22 cellular contexts compared by ENCODE assay signal in genomic region chr12:133105620-133106019, GRCh38.
DNase-seq lines count a peak whose midpoint lies in the region; ATAC-seq and TF ChIP-seq lines count a peak whose summit lies in the region.
"Had no signal": no experiment of that assay in that cellular context is flagged by ENCODE, and none has a peak within 500 bp of the region (broad histone marks: within the 10 kb centered on the region; RNA-seq: fewer than 3 reads in every experiment).

No MANE protein-coding gene starts in this region.

- peak overlapping the region; percentile 41 for H3K27ac Mint-ChIP-seq in stimulated activated naive CD8-positive, alpha-beta T cell treated with anti-CD3 and anti-CD28 coated beads, Interleukin-15, Interleukin-2, amounts not matched to agents 100 ng/mL and 50 ng/mL, for 24 hours
- no peak overlapping the region for H3K27ac Mint-ChIP-seq in stimulated activated naive CD8-positive, alpha-beta T cell treated with anti-CD3 and anti-CD28 coated beads, Interleukin-15, amount 100 ng/mL, for 72 hours
- H3K27ac Mint-ChIP-seq: activated CD4-positive, alpha-beta T cell treated with anti-CD3 and anti-CD28 coated beads, Interleukin-2, amount 10 ng/mL, durations not matched to agents 7 days and 5 days; activated naive CD8-positive, alpha-beta T cell treated with anti-CD3 and anti-CD28 coated beads, Interleukin-2, amount 10 ng/mL, durations not matched to agents 7 days and 5 days; nephron progenitor cell had no signal

- no peak overlapping the region for H3K4me3 Mint-ChIP-seq in stimulated activated naive CD8-positive, alpha-beta T cell treated with anti-CD3 and anti-CD28 coated beads, Interleukin-15, Interleukin-2, amounts not matched to agents 100 ng/mL and 50 ng/mL, for 24 hours
- no peak overlapping the region for H3K4me3 Mint-ChIP-seq in stimulated activated naive CD8-positive, alpha-beta T cell treated with anti-CD3 and anti-CD28 coated beads, Interleukin-15, amount 100 ng/mL, for 72 hours
- H3K4me3 Mint-ChIP-seq: activated CD4-positive, alpha-beta T cell treated with anti-CD3 and anti-CD28 coated beads, Interleukin-2, amount 10 ng/mL, durations not matched to agents 7 days and 5 days; activated naive CD8-positive, alpha-beta T cell treated with anti-CD3 and anti-CD28 coated beads, Interleukin-2, amount 10 ng/mL, durations not matched to agents 7 days and 5 days; nephron progenitor cell had no signal

- H3K4me3 ChIP-seq in astrocyte of the spinal cord (ENCODE audit: low read depth, low read length) (no peak overlapping the region), iPS-20b (ENCODE audit: low read length) (peak overlapping the region; percentile 12; the same call in 1 of the 2 replicates)
- H3K4me3 ChIP-seq: gastroesophageal sphincter, SK-N-MC, stomach, vagina had no signal

- H3K27me3 ChIP-seq in iPS-20b (ENCODE audit: insufficient read depth, low read length): no peaks in the 10 kb centered on the region
- H3K27me3 ChIP-seq: gastroesophageal sphincter, stomach, vagina had no signal

- H3K9me3 ChIP-seq in iPS-20b (ENCODE audit: insufficient read depth, low read depth, low read length): peaks cover 97% of the 10 kb centered on the region

- H3K9me3 Mint-ChIP-seq in stimulated activated naive CD8-positive, alpha-beta T cell treated with anti-CD3 and anti-CD28 coated beads, Interleukin-15, Interleukin-2, amounts not matched to agents 100 ng/mL and 50 ng/mL, for 24 hours: peaks cover 55% of the 10 kb centered on the region
- peaks cover 71 to 75% of the 10 kb centered on the region in 2 donors for H3K9me3 Mint-ChIP-seq in stimulated activated naive CD8-positive, alpha-beta T cell treated with anti-CD3 and anti-CD28 coated beads, Interleukin-15, amount 100 ng/mL, for 72 hours
- H3K9me3 Mint-ChIP-seq: nephron progenitor cell had no signal

- peaks cover 78% of the 10 kb centered on the region for H3K36me3 ChIP-seq in iPS-20b (ENCODE audit: insufficient read depth, low read depth, low read length)

- H3K27me3 Mint-ChIP-seq in stimulated activated naive CD8-positive, alpha-beta T cell treated with anti-CD3 and anti-CD28 coated beads, Interleukin-15, Interleukin-2, amounts not matched to agents 100 ng/mL and 50 ng/mL, for 24 hours: no peaks in the 10 kb centered on the region
- no peaks in the 10 kb centered on the region for H3K27me3 Mint-ChIP-seq in stimulated activated naive CD8-positive, alpha-beta T cell treated with anti-CD3 and anti-CD28 coated beads, Interleukin-15, amount 100 ng/mL, for 72 hours
- H3K27me3 Mint-ChIP-seq: activated CD4-positive, alpha-beta T cell treated with anti-CD3 and anti-CD28 coated beads, Interleukin-2, amount 10 ng/mL, durations not matched to agents 7 days and 5 days; activated naive CD8-positive, alpha-beta T cell treated with anti-CD3 and anti-CD28 coated beads, Interleukin-2, amount 10 ng/mL, durations not matched to agents 7 days and 5 days had no signal

- H3K9ac ChIP-seq in iPS-20b (ENCODE audit: low read depth, low read length): no peak overlapping the region

- in situ Hi-C loops in astrocyte of the spinal cord (cut with HindIII; ENCODE audit: low sequenced_read_pairs): no loop called here

- no peak for ATAC-seq in stimulated activated naive CD8-positive, alpha-beta T cell treated with anti-CD3 and anti-CD28 coated beads, Interleukin-15, amount 100 ng/mL, for 72 hours
- ATAC-seq in HG03025 (IDR thresholded peaks at IDR 0.05; ENCODE audit: low FRiP score, unreplicated experiment): no peak
- ATAC-seq: gastroesophageal sphincter had no signal

- no peak for DNase-seq in stimulated activated naive CD8-positive, alpha-beta T cell treated with anti-CD3 and anti-CD28 coated beads, Interleukin-15, amount 100 ng/mL, for 72 hours
- DNase-seq in astrocyte of the spinal cord (ENCODE audit: low read depth, low spot score): peak; percentile 24
- no peak for DNase-seq in inferior parietal cortex (ENCODE audit: extremely low spot score)
- no peak for DNase-seq in GOT3 (lab: John Stamatoyannopoulos, UW)
- DNase-seq in anterior cingulate cortex (lab: John Stamatoyannopoulos, UW): no peak
- DNase-seq: activated CD4-positive, alpha-beta T cell treated with anti-CD3 and anti-CD28 coated beads, Interleukin-2, amount 10 ng/mL, durations not matched to agents 7 days and 5 days; activated naive CD8-positive, alpha-beta T cell treated with anti-CD3 and anti-CD28 coated beads, Interleukin-2, amount 10 ng/mL, durations not matched to agents 7 days and 5 days; activated T-cell treated with anti-CD3 and anti-CD28 coated beads for 4 hours; COR-L47; GDM1; MM.1S; NCI-H2029 treated with DMSO at 0.1 percent for 48 hours; NCI-H526 treated with DMSO at 0.1 percent for 48 hours; nephron progenitor cell; stimulated activated CD4-positive, alpha-beta T cell treated with anti-CD3 and anti-CD28 coated beads, Interleukin-15, amount 100 ng/mL, for 24 hours; stomach had no signal

- no peaks in the 10 kb centered on the region for H3K4me1 ChIP-seq in iPS-20b (ENCODE audit: insufficient read depth, low read length)
- H3K4me1 ChIP-seq: gastroesophageal sphincter, stomach, vagina had no signal

- TF ChIP-seq CTCF in astrocyte of the spinal cord (IDR thresholded peaks at IDR 0.05; ENCODE audit: low read depth, low read length): no peak

- no peaks in the 10 kb centered on the region for H3K4me1 Mint-ChIP-seq in stimulated activated naive CD8-positive, alpha-beta T cell treated with anti-CD3 and anti-CD28 coated beads, Interleukin-15, Interleukin-2, amounts not matched to agents 100 ng/mL and 50 ng/mL, for 24 hours (ENCODE audit: low read depth)
- no peaks in the 10 kb centered on the region for H3K4me1 Mint-ChIP-seq in stimulated activated naive CD8-positive, alpha-beta T cell treated with anti-CD3 and anti-CD28 coated beads, Interleukin-15, amount 100 ng/mL, for 72 hours
- H3K4me1 Mint-ChIP-seq: activated CD4-positive, alpha-beta T cell treated with anti-CD3 and anti-CD28 coated beads, Interleukin-2, amount 10 ng/mL, durations not matched to agents 7 days and 5 days; activated naive CD8-positive, alpha-beta T cell treated with anti-CD3 and anti-CD28 coated beads, Interleukin-2, amount 10 ng/mL, durations not matched to agents 7 days and 5 days; nephron progenitor cell had no signal

- H3K36me3 Mint-ChIP-seq in stimulated activated naive CD8-positive, alpha-beta T cell treated with anti-CD3 and anti-CD28 coated beads, Interleukin-15, Interleukin-2, amounts not matched to agents 100 ng/mL and 50 ng/mL, for 24 hours (ENCODE audit: low read depth): peaks cover 99% of the 10 kb centered on the region

- no peak overlapping the region for H3K27ac ChIP-seq in iPS-20b (ENCODE audit: low read length)
- H3K27ac ChIP-seq: gastroesophageal sphincter, SK-N-MC, stomach, vagina had no signal
